28 cellular contexts compared by ENCODE assay signal in genomic region chr7:108541493-108541892, GRCh38.
"Had no signal": no experiment of that assay in that cellular context is flagged by ENCODE, and none has a peak within 500 bp of the region (broad histone marks: within the 10 kb centered on the region; RNA-seq: fewer than 3 reads in every experiment).

No MANE protein-coding gene starts in this region.

- H3K4me1 Mint-ChIP-seq: naive thymus-derived CD4-positive, alpha-beta T cell; nephron had no signal

- H3K4me3 Mint-ChIP-seq: dendritic cell treated with granulocyte-macrophage colony-stimulating factor and Interleukin-4, amounts not matched to agents 40 ng/mL and 50 ng/mL, for 4 days; endodermal cell; naive thymus-derived CD4-positive, alpha-beta T cell; nephron had no signal

- H3K4me3 ChIP-seq: colonic mucosa, gastrocnemius medialis, hepatocyte, left lung, prostate gland, right atrium auricular region, smooth muscle cell, stomach, thyroid gland, vagina had no signal

- H3K36me3 ChIP-seq: colonic mucosa, gastrocnemius medialis, left lung, prostate gland, right atrium auricular region, stomach, thyroid gland, vagina had no signal

- H3K27me3 Mint-ChIP-seq: dendritic cell treated with granulocyte-macrophage colony-stimulating factor and Interleukin-4, amounts not matched to agents 40 ng/mL and 50 ng/mL, for 4 days had no signal

- H3K27ac Mint-ChIP-seq: dendritic cell treated with granulocyte-macrophage colony-stimulating factor and Interleukin-4, amounts not matched to agents 40 ng/mL and 50 ng/mL, for 4 days; endodermal cell; naive thymus-derived CD4-positive, alpha-beta T cell; nephron had no signal

- H3K4me1 ChIP-seq: colonic mucosa, gastrocnemius medialis, left lung, prostate gland, right atrium auricular region, stomach, thyroid gland, vagina had no signal

- H3K27ac ChIP-seq: colonic mucosa, epithelial cell of prostate, gastrocnemius medialis, hepatocyte, left lung, prostate gland, right atrium auricular region, stomach, thyroid gland, vagina had no signal

- H3K36me3 Mint-ChIP-seq: naive thymus-derived CD4-positive, alpha-beta T cell had no signal

- H3K9me3 ChIP-seq: colonic mucosa, gastrocnemius medialis, left lung, prostate gland, right atrium auricular region, stomach, thyroid gland, vagina had no signal

- H3K79me2 ChIP-seq: hepatocyte had no signal

- H3K9me3 Mint-ChIP-seq: dendritic cell treated with granulocyte-macrophage colony-stimulating factor and Interleukin-4, amounts not matched to agents 40 ng/mL and 50 ng/mL, for 4 days; endodermal cell; naive thymus-derived CD4-positive, alpha-beta T cell; nephron had no signal

- H3K27me3 ChIP-seq: colonic mucosa, gastrocnemius medialis, hepatocyte, left lung, right atrium auricular region, stomach, thyroid gland, vagina had no signal

- DNase-seq: colonic mucosa; effector CD8-positive, alpha-beta T cell; endodermal cell; foreskin fibroblast; gastrocnemius medialis; head of caudate nucleus; left cardiac atrium; left lung; mesenchymal stem cell; midbrain; naive thymus-derived CD4-positive, alpha-beta T cell; nucleus accumbens; stimulated activated CD4-positive, alpha-beta T cell treated with anti-CD3 and anti-CD28 coated beads, Interleukin-12 subunit alpha, Interleukin-12 subunit beta, amount 100 ng/mL, for 4 hours; stimulated activated CD4-positive, alpha-beta T cell treated with anti-CD3 and anti-CD28 coated beads, Interleukin-1b, Interleukin-23, amount 100 ng/mL, for 48 hours; stimulated activated CD4-positive, alpha-beta T cell treated with anti-CD3 and anti-CD28 coated beads, Interleukin-4, amount 100 ng/mL, for 1 hour; stimulated activated CD8-positive, alpha-beta memory T cell treated with anti-CD3 and anti-CD28 coated beads, Interleukin-4, amount 100 ng/mL, for 48 hours; stimulated activated naive CD4-positive, alpha-beta T cell treated with Interleukin-2 at 50 U/mL for 16 hours; stomach; thyroid gland; trophoblast cell had no signal

- H2AFZ ChIP-seq: hepatocyte had no signal

- H3K4me2 ChIP-seq: hepatocyte, smooth muscle cell had no signal
